18 cellular contexts compared by ENCODE assay signal in genomic region chr6:147625946-147626345, GRCh38.
"Had no signal": no experiment of that assay in that cellular context is flagged by ENCODE, and none has a peak within 500 bp of the region (broad histone marks: within the 10 kb centered on the region; RNA-seq: fewer than 3 reads in every experiment).

No MANE protein-coding gene starts in this region.

- H3K27me3 Mint-ChIP-seq: IgD-negative memory B cell had no signal

- H3K4me3 Mint-ChIP-seq: IgD-negative memory B cell had no signal

- FAIRE-seq: HepG2, RCC 7860 had no signal

- H3K36me3 Mint-ChIP-seq: IgD-negative memory B cell had no signal

- H3K4me1 Mint-ChIP-seq: IgD-negative memory B cell had no signal

- DNase-seq: Kasumi-1, MM.1S, NCI-H1092 treated with DMSO at 0.1 percent for 48 hours, NCI-H1436, NCI-H187, NCI-H2029, NCI-H2081 treated with DMSO at 0.1 percent for 48 hours, NCI-H2171, NCI-H345, NCI-H524, NCI-H69, NCI-H774, Right ventricle myocardium superior, RPMI8226, SIG-M5 had no signal
